8 cellular contexts compared by ENCODE assay signal in genomic region chr3:101513419-101513986, GRCh38. TPM values are rescaled to one million over a fixed set of nuclear protein-coding genes. Genes with fewer than 3 reads are reported as not detected.
DNase-seq lines count a peak whose midpoint lies in the region; ATAC-seq and TF ChIP-seq lines count a peak whose summit lies in the region.

No MANE protein-coding gene starts in this region.

- WGBS in esophagus squamous epithelium, 2 donors = 9 to 12% methylated on average over 11 to 12 of the region's 12 CpGs

- DNase-seq in AG04449 (ENCODE audit: low read depth, low spot score) (no peak), SW 1271 (lab: John Stamatoyannopoulos, UW) (peak; percentile 72 to 87), esophagus squamous epithelium (lab: John Stamatoyannopoulos, UW) (no peak), omental fat pad (ENCODE audit: low spot score) (no peak)
- DNase-seq in stimulated activated CD4-positive, alpha-beta T cell treated with anti-CD3 and anti-CD28 coated beads, Interleukin-2, amount 100 ng/mL, for 24 hours = no peak
- no peak for DNase-seq in stimulated activated CD4-positive, alpha-beta T cell treated with anti-CD3 and anti-CD28 coated beads, Interleukin-4, amount 100 ng/mL, for 24 hours

- intact Hi-C loops in esophagus squamous epithelium (cut with DNase I) = no loop called here

- ATAC-seq in GM18868 (IDR thresholded peaks at IDR 0.05; ENCODE audit: unreplicated experiment) (peak; percentile 40), HG03095 (IDR thresholded peaks at IDR 0.05; ENCODE audit: unreplicated experiment) (peak; percentile 31), omental fat pad (ENCODE audit: low FRiP score) (peak; percentile 20)

- POLR2A ChIA-PET in AG04449 (lab: Yijun Ruan, JAX) = interaction anchor here (0.6 kb wide), 1 partner anchor 40 kb away, joined by 3 read pairs; no protein-coding TSS in a partner anchor

- H3K9me3 ChIP-seq in esophagus squamous epithelium = no peaks in the 10 kb centered on the region

- H3K27ac ChIP-seq in esophagus squamous epithelium = peak overlapping the region; percentile 95 to 98 (median 97)

- CTCF ChIA-PET in AG04449 (lab: Yijun Ruan, JAX) = interaction anchor here (1.1 to 1.4 kb wide), 2 partner anchors 9 to 61 kb away, joined by 3 to 5 read pairs; partner anchors contain the start of gene PCNP

- no peaks in the 10 kb centered on the region for H3K36me3 ChIP-seq in esophagus squamous epithelium

- peaks cover 0 to 11% (median 0%) of the 10 kb centered on the region in 4 donors for H3K27me3 ChIP-seq in esophagus squamous epithelium

- TF ChIP-seq CTCF in AG04449 (IDR thresholded peaks at IDR 0.05; ENCODE audit: insufficient read depth, low read length, missing control alignments) (no peak), esophagus squamous epithelium (IDR thresholded peaks at IDR 0.05) (no peak), omental fat pad (IDR thresholded peaks at IDR 0.05) (no peak)

- no peak for TF ChIP-seq POLR2A in esophagus squamous epithelium (IDR thresholded peaks at IDR 0.05)

- peaks cover 0 to 37% (median 0%) of the 10 kb centered on the region in 3 donors for H3K4me1 ChIP-seq in esophagus squamous epithelium

- H3K4me3 ChIP-seq in AG04449 (ENCODE audit: low read depth, low read length) (peak overlapping the region; percentile 80), esophagus squamous epithelium (peak overlapping the region; percentile 85 to 91 (median 87))

RNA-seq across cellular contexts. Expression of gene SENP7, which starts 0.5 kb away (rescaled TPM):
- 10 to 100 TPM in 1 of 4 donors, 1 to 10 TPM in 3; 6.0 to 18.9 (median 9.5) TPM for total RNA-seq in esophagus squamous epithelium
- total RNA-seq in omental fat pad = 10 to 100 TPM in 3 of 4 donors, 1 to 10 TPM in 1; 8.8 to 52.5 (median 15.1) TPM

RNA-seq across cellular contexts. Expression of gene TRMT10C, which starts 48.2 kb away (rescaled TPM):
- total RNA-seq in esophagus squamous epithelium = 10 to 100 TPM; 15.3 to 32.8 (median 27.7) TPM
- total RNA-seq in omental fat pad = 10 to 100 TPM; 17.3 to 38.2 (median 22.4) TPM

Comparison
In these comparisons a context has a peak if more than half of its experiments do, and no peak if none do; other contexts are left out.
1. DNase-seq: peak in SW 1271 (2 of 2); none in AG04449 (single experiment), esophagus squamous epithelium (single experiment), omental fat pad (single experiment), stimulated activated CD4-positive, alpha-beta T cell treated with anti-CD3 and anti-CD28 coated beads, Interleukin-2, amount 100 ng/mL, for 24 hours (0 of 2) and stimulated activated CD4-positive, alpha-beta T cell treated with anti-CD3 and anti-CD28 coated beads, Interleukin-4, amount 100 ng/mL, for 24 hours (single experiment).
2. Peak in every context shown above with its lines, with median percentiles within 50 percentile points of each other: ATAC-seq.